23 cellular contexts compared by ENCODE assay signal in genomic region chr22:22940961-22941605, GRCh38. TPM values are rescaled to one million over a fixed set of nuclear protein-coding genes. Genes with fewer than 3 reads are reported as not detected.
DNase-seq lines count a peak whose midpoint lies in the region; ATAC-seq and TF ChIP-seq lines count a peak whose summit lies in the region.
"Had no signal": no experiment of that assay in that cellular context is flagged by ENCODE, and none has a peak within 500 bp of the region (broad histone marks: within the 10 kb centered on the region; RNA-seq: fewer than 3 reads in every experiment).

No MANE protein-coding gene starts in this region.

- H3K27ac Mint-ChIP-seq in activated naive CD4-positive, alpha-beta T cell treated with anti-CD3 and anti-CD28 coated beads, Interleukin-2, amount 50 U/mL, for 24 hours, result peak overlapping the region; percentile 63
- peak overlapping the region in 1 of 2 donors; percentile 5 for H3K27ac Mint-ChIP-seq in activated naive CD4-positive, alpha-beta T cell treated with anti-CD3 and anti-CD28 coated beads, Interleukin-2, amount 50 U/mL, for 72 hours
- peak overlapping the region; percentile 78 for H3K27ac Mint-ChIP-seq in memory B cell
- H3K27ac Mint-ChIP-seq: activated T-helper 17 cell treated with anti-CD3 and anti-CD28 coated beads, Interleukin-2, amount 50 U/mL, for 72 hours; CD8-positive, alpha-beta memory T cell; progenitor cell of endocrine pancreas had no signal

- H3K4me1 Mint-ChIP-seq in activated naive CD4-positive, alpha-beta T cell treated with anti-CD3 and anti-CD28 coated beads, Interleukin-2, amount 50 U/mL, for 24 hours, result no peaks in the 10 kb centered on the region
- H3K4me1 Mint-ChIP-seq in memory B cell, result peaks cover 54% of the 10 kb centered on the region

- H3K9me3 Mint-ChIP-seq in activated naive CD4-positive, alpha-beta T cell treated with anti-CD3 and anti-CD28 coated beads, Interleukin-2, amount 50 U/mL, for 24 hours, result no peaks in the 10 kb centered on the region
- no peaks in the 10 kb centered on the region for H3K9me3 Mint-ChIP-seq in activated naive CD4-positive, alpha-beta T cell treated with anti-CD3 and anti-CD28 coated beads, Interleukin-2, amount 50 U/mL, for 72 hours
- H3K9me3 Mint-ChIP-seq in memory B cell, result no peaks in the 10 kb centered on the region
- H3K9me3 Mint-ChIP-seq: activated T-helper 17 cell treated with anti-CD3 and anti-CD28 coated beads, Interleukin-2, amount 50 U/mL, for 72 hours; CD8-positive, alpha-beta memory T cell had no signal

- H3K27ac ChIP-seq in RWPE2 (ENCODE audit: poor library complexity, severe bottlenecking) (no peak overlapping the region), tibial artery (no peak overlapping the region)
- H3K27ac ChIP-seq: foreskin keratinocyte, GM23248, HL-60, uterus had no signal

- H3K27me3 ChIP-seq in RWPE2 (ENCODE audit: insufficient read depth, poor library complexity, severe bottlenecking), result no peaks in the 10 kb centered on the region
- peaks cover 0 to 31% of the 10 kb centered on the region in 2 donors for H3K27me3 ChIP-seq in tibial artery
- H3K27me3 ChIP-seq: foreskin keratinocyte, uterus had no signal

- no peaks in the 10 kb centered on the region for H3K27me3 Mint-ChIP-seq in activated naive CD4-positive, alpha-beta T cell treated with anti-CD3 and anti-CD28 coated beads, Interleukin-2, amount 50 U/mL, for 24 hours
- H3K27me3 Mint-ChIP-seq in memory B cell, result peaks cover 2% of the 10 kb centered on the region
- H3K27me3 Mint-ChIP-seq: CD8-positive, alpha-beta memory T cell had no signal

- no peak overlapping the region for H3K4me3 Mint-ChIP-seq in activated naive CD4-positive, alpha-beta T cell treated with anti-CD3 and anti-CD28 coated beads, Interleukin-2, amount 50 U/mL, for 24 hours
- no peak overlapping the region for H3K4me3 Mint-ChIP-seq in memory B cell
- H3K4me3 Mint-ChIP-seq: activated T-helper 17 cell treated with anti-CD3 and anti-CD28 coated beads, Interleukin-2, amount 50 U/mL, for 72 hours; CD8-positive, alpha-beta memory T cell had no signal

- DNase-seq in activated naive CD4-positive, alpha-beta T cell treated with anti-CD3 and anti-CD28 coated beads, Interleukin-2, amount 50 U/mL, for 72 hours (ENCODE audit: low spot score in 2 of 2), result no peak
- DNase-seq in RWPE2 (ENCODE audit: low spot score), result peak; percentile 23
- DNase-seq in memory B cell (ENCODE audit: low spot score in 2 of 2), result peak in 1 of 2 donors; percentile 12
- DNase-seq in tibial artery, result peak; percentile 10 to 38
- DNase-seq in stimulated activated CD4-positive, alpha-beta T cell treated with anti-CD3 and anti-CD28 coated beads, Interleukin-1b, Interleukin-23, amount 100 ng/mL, for 48 hours, result no peak
- DNase-seq in NCI-H526 treated with DMSO at 0.1 percent for 48 hours (lab: John Stamatoyannopoulos, UW), result no peak
- no peak for DNase-seq in iPS-NIHi7 (ENCODE audit: extremely low spot score)
- DNase-seq: activated CD4-positive, alpha-beta T cell treated with anti-CD3 and anti-CD28 coated beads, Interleukin-2, amount 50 U/mL, for 1 hour; EL; foreskin keratinocyte; GM23248; Kasumi-1; NCI-H1417; stimulated activated naive CD4-positive, alpha-beta T cell treated with Interleukin-2 at 50 U/mL for 16 hours; T1000 had no signal

- H3K4me3 ChIP-seq in RWPE2 (ENCODE audit: severe bottlenecking) (no peak overlapping the region), tibial artery (no peak overlapping the region)
- H3K4me3 ChIP-seq: GM23248, uterus had no signal

- H3K9me3 ChIP-seq in RWPE2 (ENCODE audit: severe bottlenecking), result peaks cover 19% of the 10 kb centered on the region
- H3K9me3 ChIP-seq in tibial artery, result no peaks in the 10 kb centered on the region
- H3K9me3 ChIP-seq: uterus had no signal

- TF ChIP-seq CTCF in RWPE2 (IDR thresholded peaks at IDR 0.05; ENCODE audit: poor library complexity, severe bottlenecking) (no peak), tibial artery (IDR thresholded peaks at IDR 0.05) (no peak)

- no peaks in the 10 kb centered on the region for H3K4me1 ChIP-seq in RWPE2 (ENCODE audit: insufficient read depth, poor library complexity, severe bottlenecking)
- H3K4me1 ChIP-seq in tibial artery, result no peaks in the 10 kb centered on the region
- H3K4me1 ChIP-seq: foreskin keratinocyte, uterus had no signal

- no peaks in the 10 kb centered on the region for H3K36me3 Mint-ChIP-seq in activated naive CD4-positive, alpha-beta T cell treated with anti-CD3 and anti-CD28 coated beads, Interleukin-2, amount 50 U/mL, for 24 hours
- no peaks in the 10 kb centered on the region for H3K36me3 Mint-ChIP-seq in activated naive CD4-positive, alpha-beta T cell treated with anti-CD3 and anti-CD28 coated beads, Interleukin-2, amount 50 U/mL, for 72 hours
- H3K36me3 Mint-ChIP-seq in memory B cell, result no peaks in the 10 kb centered on the region
- H3K36me3 Mint-ChIP-seq: CD8-positive, alpha-beta memory T cell had no signal

- no peak for ATAC-seq in activated naive CD4-positive, alpha-beta T cell treated with anti-CD3 and anti-CD28 coated beads, Interleukin-2, amount 50 U/mL, for 72 hours
- no peak for ATAC-seq in RWPE2 (ENCODE audit: low read depth)
- no peak for ATAC-seq in memory B cell (ENCODE audit: low read depth)
- ATAC-seq: activated T-helper 17 cell treated with anti-CD3 and anti-CD28 coated beads, Interleukin-2, amount 50 U/mL, for 72 hours; foreskin keratinocyte; left colon had no signal

- intact Hi-C loops in tibial artery (cut with DNase I; ENCODE audit: low total_unique reads), result no loop called here

- H3K36me3 ChIP-seq in RWPE2 (ENCODE audit: low read depth) (no peaks in the 10 kb centered on the region), tibial artery (no peaks in the 10 kb centered on the region)
- H3K36me3 ChIP-seq: uterus had no signal

RNA-seq across cellular contexts. Expression of gene IGLL5, which starts 53.5 kb away (rescaled TPM):
- not detected for total RNA-seq in activated naive CD4-positive, alpha-beta T cell treated with anti-CD3 and anti-CD28 coated beads, Interleukin-2, amount 50 U/mL, for 72 hours
- total RNA-seq: activated T-helper 17 cell treated with anti-CD3 and anti-CD28 coated beads, Interleukin-2, amount 50 U/mL, for 72 hours; CD8-positive, alpha-beta memory T cell; endothelial cell of umbilical vein; foreskin keratinocyte; GM23248; progenitor cell of endocrine pancreas had no signal

Comparison
In these comparisons a context has a peak if more than half of its experiments do, and no peak if none do; other contexts are left out.
1. DNase-seq: peak in RWPE2 (single experiment) and tibial artery (2 of 2); none in activated naive CD4-positive, alpha-beta T cell treated with anti-CD3 and anti-CD28 coated beads, Interleukin-2, amount 50 U/mL, for 72 hours (0 of 2), stimulated activated CD4-positive, alpha-beta T cell treated with anti-CD3 and anti-CD28 coated beads, Interleukin-1b, Interleukin-23, amount 100 ng/mL, for 48 hours (single experiment), NCI-H526 treated with DMSO at 0.1 percent for 48 hours (single experiment) and iPS-NIHi7 (single experiment).